28 cellular contexts compared by ENCODE assay signal in the genomic region with DNA sequence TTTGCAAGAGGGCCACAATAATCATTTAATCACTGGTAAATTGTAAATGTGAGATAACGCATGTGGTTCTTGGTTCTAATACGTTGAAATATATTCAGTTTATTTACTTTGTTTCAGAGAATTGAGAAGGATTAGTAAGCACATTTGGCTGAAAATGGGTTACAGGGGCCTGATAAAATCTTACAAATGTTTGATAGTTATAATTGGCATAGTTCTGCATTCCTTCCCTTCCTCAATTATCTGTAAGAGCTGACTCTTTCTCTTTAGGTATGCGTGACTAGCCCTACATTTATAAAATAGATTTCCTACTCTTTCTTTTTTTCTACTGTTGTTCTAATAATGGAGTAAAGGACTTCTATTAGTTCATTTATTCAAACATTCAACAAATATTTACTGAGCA.
A peak's percentile ranks its signal among the peaks of the same experiment; 100 is the strongest.
DNase-seq lines count a peak whose midpoint lies in the region; ATAC-seq and TF ChIP-seq lines count a peak whose summit lies in the region.
"Had no signal": no experiment of that assay in that cellular context is flagged by ENCODE, and none has a peak within 500 bp of the region (broad histone marks: within the 10 kb centered on the region; RNA-seq: fewer than 3 reads in every experiment).

No MANE protein-coding gene starts in this region.

- H3K9ac ChIP-seq in SK-N-SH (no peak overlapping the region), PC-3 (ENCODE audit: low read length) (no peak overlapping the region)
- H3K9ac ChIP-seq: BLaER1; BLaER1 treated with 17β-estradiol and CSF1 and Interleukin-3, amounts not matched to agents 10 nM and 100 nM had no signal

- WGBS in SK-N-SH (ENCODE audit: low lambda C conversion rate): 66% methylated on average over 3 of the region's 3 CpGs

- H3K4me1 ChIP-seq in SK-N-SH (ENCODE audit: control insufficient read depth in 1 of 2, insufficient read depth in 2 of 2, low read depth in 1 of 2, low read length in 1 of 2) (no peaks in the 10 kb centered on the region; a peak in 1 of 4 replicates), PC-3 (ENCODE audit: insufficient read depth, low read length) (peaks cover 48% of the 10 kb centered on the region)
- H3K4me1 ChIP-seq: A549; BE2C; BLaER1; BLaER1 treated with 17β-estradiol and CSF1 and Interleukin-3, amounts not matched to agents 10 nM and 100 nM; Caco-2 had no signal

- H4K20me1 ChIP-seq in SK-N-SH (ENCODE audit: insufficient read depth) (no peaks in the 10 kb centered on the region), PC-3 (ENCODE audit: low read length) (no peaks in the 10 kb centered on the region)
- H4K20me1 ChIP-seq: BLaER1; BLaER1 treated with 17β-estradiol and CSF1 and Interleukin-3, amounts not matched to agents 10 nM and 100 nM had no signal

- TF ChIP-seq CTCF in SK-N-SH (IDR thresholded peaks at IDR 0.05): no peak
- no peak for TF ChIP-seq CTCF in PC-3 (conservative IDR thresholded peaks at IDR 0.05; ENCODE audit: low read depth, low read length)

- ATAC-seq in SK-N-SH treated with all-trans-retinoic acid at 6 μM for 48 hours: no peak
- ATAC-seq in PC-3: peak; percentile 19; the same call in 1 of the 2 replicates
- ATAC-seq: A549; CD8-positive, alpha-beta T cell had no signal

- no peaks in the 10 kb centered on the region for H3F3A ChIP-seq in SK-N-SH (replicated peaks; ENCODE audit: insufficient read depth)
- no peaks in the 10 kb centered on the region for H3F3A ChIP-seq in PC-3 (ENCODE audit: low read length, unreplicated experiment)

- intact Hi-C loops in PC-3 (cut with micrococcal nuclease): loop anchor here (5.0 kb wide), 1 partner anchor 183 kb away; no protein-coding TSS in a partner anchor

- H3K4me3 ChIP-seq in SK-N-SH (ENCODE audit: low read depth in 2 of 2, low read length in 1 of 2): no peak overlapping the region
- no peak overlapping the region for H3K4me3 ChIP-seq in PC-3 (ENCODE audit: low read length)
- H3K4me3 ChIP-seq: A549; BLaER1; BLaER1 treated with 17β-estradiol and CSF1 and Interleukin-3, amounts not matched to agents 10 nM and 100 nM had no signal

- no peaks in the 10 kb centered on the region for H3K79me2 ChIP-seq in SK-N-SH (ENCODE audit: insufficient read depth)
- H3K79me2 ChIP-seq in PC-3 (ENCODE audit: low read length): no peaks in the 10 kb centered on the region

- no TSS peak for BruUV-seq in PC-3 (replicated peaks; lab: Mats Ljungman, UMichigan)

- H3K4me2 ChIP-seq in SK-N-SH (no peak overlapping the region), PC-3 (ENCODE audit: low read length) (peak overlapping the region; percentile 14)
- H3K4me2 ChIP-seq: A549; BLaER1; BLaER1 treated with 17β-estradiol and CSF1 and Interleukin-3, amounts not matched to agents 10 nM and 100 nM had no signal

- H3K27me3 ChIP-seq in SK-N-SH (ENCODE audit: insufficient read depth) (no peaks in the 10 kb centered on the region), PC-3 (ENCODE audit: low read length) (no peaks in the 10 kb centered on the region)
- H3K27me3 ChIP-seq: BE2C; BLaER1; BLaER1 treated with 17β-estradiol and CSF1 and Interleukin-3, amounts not matched to agents 10 nM and 100 nM had no signal

- no peak for TF ChIP-seq EP300 in SK-N-SH (IDR thresholded peaks at IDR 0.05; ENCODE audit: borderline replicate concordance in 1 of 2, low read depth in 1 of 2, low read length in 1 of 2)

- POLR2A ChIA-PET in SK-N-SH (lab: Yijun Ruan, JAX) (no interaction called here), PC-3 (lab: Charles Lee; ENCODE audit: unreplicated experiment) (no interaction called here)

- no peak for DNase-seq in SK-N-SH
- peak; percentile 37 for DNase-seq in EL
- peak; percentile 70 for DNase-seq in PC-3
- DNase-seq in SIG-M5 treated with dmso at 0.1 percent for 504 hours (lab: John Stamatoyannopoulos, UW; ENCODE audit: unreplicated experiment): no peak
- DNase-seq in DMS79 treated with DMSO at 0.1 percent for 48 hours (lab: John Stamatoyannopoulos, UW): no peak
- DNase-seq: 8988T; ACHN; AML-193; BE2C; C1 segment of cervical spinal cord; Caco-2; Calu3; CD4-positive, alpha-beta memory T cell; CD4-positive, alpha-beta T cell; CD4-positive, CD25-positive, alpha-beta regulatory T cell; CD8-positive, alpha-beta memory T cell; CD8-positive, alpha-beta T cell; COR-L47; DMS 273 treated with DMSO at 0.1 percent for 48 hours; DMS153; DMS53; DMS79; DND-41 had no signal

- H3K9me2 ChIP-seq in SK-N-SH (no peaks in the 10 kb centered on the region), PC-3 (replicated peaks; ENCODE audit: low read length) (no peaks in the 10 kb centered on the region)

- no peak for TF ChIP-seq RAD21 in SK-N-SH (IDR thresholded peaks at IDR 0.05; ENCODE audit: low read length)

- CTCF ChIA-PET in SK-N-SH (lab: Yijun Ruan, JAX): no interaction called here
- CTCF ChIA-PET in PC-3 (lab: Charles Lee): no interaction called here

- H3K9me3 ChIP-seq in SK-N-SH: no peaks in the 10 kb centered on the region
- H3K9me3 ChIP-seq in PC-3 (ENCODE audit: low read length): no peaks in the 10 kb centered on the region
- H3K9me3 ChIP-seq: A549; BE2C; BLaER1; BLaER1 treated with 17β-estradiol and CSF1 and Interleukin-3, amounts not matched to agents 10 nM and 100 nM; Caco-2 had no signal

- no peaks in the 10 kb centered on the region for H3K36me3 ChIP-seq in SK-N-SH (replicated peaks in 1 of 2; ENCODE audit: control insufficient read depth in 1 of 2, insufficient read depth in 2 of 2, low read length in 1 of 2)
- H3K36me3 ChIP-seq in PC-3 (ENCODE audit: low read depth, low read length): no peaks in the 10 kb centered on the region
- H3K36me3 ChIP-seq: BE2C; BLaER1; BLaER1 treated with 17β-estradiol and CSF1 and Interleukin-3, amounts not matched to agents 10 nM and 100 nM had no signal

- H2AFZ ChIP-seq in SK-N-SH (ENCODE audit: low read depth) (no peak overlapping the region), PC-3 (ENCODE audit: low read length) (0 out of 2 replicates have a peak overlapping the region, but pooled peaks have one; percentile 8)

- no peak overlapping the region for H3K27ac ChIP-seq in SK-N-SH (ENCODE audit: low read depth in 2 of 2, low read length in 1 of 2)
- H3K27ac ChIP-seq in PC-3 (ENCODE audit: low read length): peak overlapping the region; percentile 46
- H3K27ac ChIP-seq: 22Rv1; A549; BLaER1; BLaER1 treated with 17β-estradiol and CSF1 and Interleukin-3, amounts not matched to agents 10 nM and 100 nM had no signal

TF ChIP-seq in SK-N-SH treated with all-trans-retinoic acid at 6 μM for 48 hours, 23 proteins besides CTCF, POLR2A, EP300 and RAD21:
- TF ChIP-seq ISL1 (CRISPR knock-in tag; IDR thresholded peaks at IDR 0.05): peak; percentile 84
- TF ChIP-seq, protein P1, sequence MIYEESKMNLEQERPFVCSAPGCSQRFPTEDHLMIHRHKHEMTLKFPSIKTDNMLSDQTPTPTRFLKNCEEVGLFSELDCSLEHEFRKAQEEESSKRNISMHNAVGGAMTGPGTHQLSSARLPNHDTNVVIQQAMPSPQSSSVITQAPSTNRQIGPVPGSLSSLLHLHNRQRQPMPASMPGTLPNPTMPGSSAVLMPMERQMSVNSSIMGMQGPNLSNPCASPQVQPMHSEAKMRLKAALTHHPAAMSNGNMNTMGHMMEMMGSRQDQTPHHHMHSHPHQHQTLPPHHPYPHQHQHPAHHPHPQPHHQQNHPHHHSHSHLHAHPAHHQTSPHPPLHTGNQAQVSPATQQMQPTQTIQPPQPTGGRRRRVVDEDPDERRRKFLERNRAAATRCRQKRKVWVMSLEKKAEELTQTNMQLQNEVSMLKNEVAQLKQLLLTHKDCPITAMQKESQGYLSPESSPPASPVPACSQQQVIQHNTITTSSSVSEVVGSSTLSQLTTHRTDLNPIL (CRISPR knock-in tag; IDR thresholded peaks at IDR 0.05; ENCODE audit: low read depth): no peak
TF ChIP-seq in SK-N-SH treated with all-trans-retinoic acid at 6 μM for 48 hours: peak in this region for 1.

TF ChIP-seq in SK-N-SH, 30 proteins besides CTCF, POLR2A, EP300 and RAD21:
- no peak for TF ChIP-seq TAF1 (IDR thresholded peaks at IDR 0.05; ENCODE audit: borderline replicate concordance, low read depth, low read length)

Comparison
In these comparisons a context has a peak if more than half of its experiments do, and no peak if none do; other contexts are left out.
1. DNase-seq: peak in EL (single experiment) and PC-3 (single experiment); none in SK-N-SH (single experiment), SIG-M5 treated with dmso at 0.1 percent for 504 hours (single experiment) and DMS79 treated with DMSO at 0.1 percent for 48 hours (single experiment).